Comparison of ENCODE assay signal across 28 cellular contexts in the genomic region with DNA sequence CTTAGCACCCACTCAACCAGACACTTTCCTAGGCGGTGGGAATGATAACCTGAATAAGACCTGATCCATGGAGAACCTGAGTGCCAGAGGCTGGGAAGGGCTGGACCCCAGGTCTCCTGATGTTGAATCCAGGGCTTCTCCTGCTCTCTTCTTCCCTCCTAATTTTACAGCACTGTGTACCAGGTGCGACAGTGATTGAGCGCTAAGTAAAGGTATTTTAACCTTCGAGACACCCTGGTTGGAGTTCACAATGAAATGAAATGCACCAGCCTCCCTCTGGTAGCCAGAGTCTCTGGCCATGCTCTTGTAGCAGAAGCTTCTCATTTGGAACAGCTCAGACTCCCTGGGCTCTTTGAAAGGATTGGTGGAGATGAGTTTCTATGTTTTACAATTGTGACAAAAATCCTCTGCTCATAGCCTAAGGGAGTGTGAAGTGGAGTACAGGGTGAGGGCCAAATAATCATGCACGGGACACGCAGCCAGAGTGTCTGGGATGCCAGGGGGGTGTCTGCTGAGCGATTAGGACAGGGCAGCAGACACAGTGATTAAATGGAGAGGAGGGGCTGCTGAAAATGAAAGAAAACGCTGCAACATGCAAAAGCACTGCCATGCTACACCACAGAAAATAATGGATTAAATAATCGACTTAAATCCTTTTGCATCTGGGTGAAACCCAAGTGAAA.
DNase-seq lines count a peak whose midpoint lies in the region; ATAC-seq and TF ChIP-seq lines count a peak whose summit lies in the region.
"Had no signal": no experiment of that assay in that cellular context is flagged by ENCODE, and none has a peak within 500 bp of the region (broad histone marks: within the 10 kb centered on the region; RNA-seq: fewer than 3 reads in every experiment).

No MANE protein-coding gene starts in this region.

- H3K27me3 ChIP-seq in hepatocyte = no peaks in the 10 kb centered on the region
- H3K27me3 ChIP-seq: BLaER1 treated with 17β-estradiol and CSF1 and Interleukin-3, amounts not matched to agents 10 nM and 100 nM; SJSA1; upper lobe of left lung had no signal

- 64% methylated on average over 9 of the region's 9 CpGs for WGBS in hepatocyte (ENCODE audit: low lambda C conversion rate, missing lambda C conversion rate)

- no peaks in the 10 kb centered on the region for H4K20me1 ChIP-seq in hepatocyte (ENCODE audit: insufficient read depth, poor library complexity, severe bottlenecking)
- H4K20me1 ChIP-seq: BLaER1 treated with 17β-estradiol and CSF1 and Interleukin-3, amounts not matched to agents 10 nM and 100 nM had no signal

- no peaks in the 10 kb centered on the region for H3K4me1 ChIP-seq in hepatocyte (ENCODE audit: insufficient read depth)
- H3K4me1 ChIP-seq: BLaER1 treated with 17β-estradiol and CSF1 and Interleukin-3, amounts not matched to agents 10 nM and 100 nM; Caco-2; SJSA1; upper lobe of left lung had no signal

- no peaks in the 10 kb centered on the region for H3K36me3 ChIP-seq in hepatocyte (replicated peaks; ENCODE audit: insufficient read depth, low read depth)
- H3K36me3 ChIP-seq: BLaER1 treated with 17β-estradiol and CSF1 and Interleukin-3, amounts not matched to agents 10 nM and 100 nM; SJSA1; upper lobe of left lung had no signal

- H2AFZ ChIP-seq in hepatocyte = no peak overlapping the region

- peak overlapping the region; percentile 55 for H3K4me2 ChIP-seq in hepatocyte
- H3K4me2 ChIP-seq: BLaER1 treated with 17β-estradiol and CSF1 and Interleukin-3, amounts not matched to agents 10 nM and 100 nM had no signal

- H3K4me3 ChIP-seq in coronary artery = peak overlapping the region; percentile 36
- H3K4me3 ChIP-seq in hepatocyte = no peak overlapping the region
- H3K4me3 ChIP-seq: BLaER1 treated with 17β-estradiol and CSF1 and Interleukin-3, amounts not matched to agents 10 nM and 100 nM; K562; mucosa of descending colon; SJSA1 had no signal

- no peaks in the 10 kb centered on the region for H3K9me2 ChIP-seq in hepatocyte (replicated peaks; ENCODE audit: insufficient read depth)

- no peaks in the 10 kb centered on the region for H3K9me3 ChIP-seq in hepatocyte (ENCODE audit: low read depth)
- H3K9me3 ChIP-seq: BLaER1 treated with 17β-estradiol and CSF1 and Interleukin-3, amounts not matched to agents 10 nM and 100 nM; Caco-2; mucosa of descending colon; SJSA1; upper lobe of left lung had no signal

- TF ChIP-seq CTCF in coronary artery (IDR thresholded peaks at IDR 0.05) = no peak
- TF ChIP-seq CTCF in hepatocyte (IDR thresholded peaks at IDR 0.05; ENCODE audit: poor library complexity) = no peak

- H3K79me2 ChIP-seq in hepatocyte = no peaks in the 10 kb centered on the region

- H3K27ac ChIP-seq in coronary artery (no peak overlapping the region), hepatocyte (no peak overlapping the region)
- H3K27ac ChIP-seq: BLaER1 treated with 17β-estradiol and CSF1 and Interleukin-3, amounts not matched to agents 10 nM and 100 nM; epithelial cell of prostate; SJSA1; upper lobe of left lung had no signal

- DNase-seq in Right ventricle myocardium superior (no peak), cardiac septum (ENCODE audit: low spot score) (no peak), coronary artery (ENCODE audit: low spot score) (no peak), hepatocyte (ENCODE audit: low spot score) (no peak), NCI-H2227 treated with DMSO at 0.1 percent for 48 hours (lab: John Stamatoyannopoulos, UW) (no peak), sciatic nerve (ENCODE audit: low spot score) (no peak), NCI-H2029 (lab: John Stamatoyannopoulos, UW) (no peak)
- DNase-seq: activated CD4-positive, alpha-beta T cell treated with anti-CD3 and anti-CD28 coated beads for 36 hours; activated CD8-positive, alpha-beta memory T cell treated with anti-CD3 and anti-CD28 coated beads for 24 hours; activated gamma-delta T cell; activated naive CD8-positive, alpha-beta T cell treated with anti-CD3 and anti-CD28 coated beads, Interleukin-2, amount 50 U/mL, for 24 hours; activated T-cell treated with anti-CD3 and anti-CD28 coated beads, Interleukin-2, amount 50 U/mL, for 1 hour; Caco-2; effector CD4-positive, alpha-beta T cell; foreskin melanocyte; hippocampal formation; immature natural killer cell; MM.1S; mucosa of descending colon; NCI-H1417; NCI-H2107; upper lobe of left lung had no signal

- peak; percentile 61 for ATAC-seq in Right ventricle myocardium superior (ENCODE audit: poor library complexity)
- ATAC-seq in HG02798 (IDR thresholded peaks at IDR 0.05; ENCODE audit: poor library complexity, unreplicated experiment) = no peak
- no peak for ATAC-seq in sciatic nerve
- ATAC-seq: activated CD4-positive, alpha-beta T cell treated with anti-CD3 and anti-CD28 coated beads for 36 hours; activated naive CD8-positive, alpha-beta T cell treated with anti-CD3 and anti-CD28 coated beads, Interleukin-2, amount 50 U/mL, for 24 hours; K562; mucosa of descending colon; Panc1 had no signal

- intact Hi-C loops in Right ventricle myocardium superior (cut with DNase I) = no loop called here
- intact Hi-C loops in cardiac septum (cut with DNase I) = no loop called here
- intact Hi-C loops in sciatic nerve (cut with DNase I) = no loop called here
